Comparison of ENCODE assay signal across 7 cellular contexts in the genomic region with DNA sequence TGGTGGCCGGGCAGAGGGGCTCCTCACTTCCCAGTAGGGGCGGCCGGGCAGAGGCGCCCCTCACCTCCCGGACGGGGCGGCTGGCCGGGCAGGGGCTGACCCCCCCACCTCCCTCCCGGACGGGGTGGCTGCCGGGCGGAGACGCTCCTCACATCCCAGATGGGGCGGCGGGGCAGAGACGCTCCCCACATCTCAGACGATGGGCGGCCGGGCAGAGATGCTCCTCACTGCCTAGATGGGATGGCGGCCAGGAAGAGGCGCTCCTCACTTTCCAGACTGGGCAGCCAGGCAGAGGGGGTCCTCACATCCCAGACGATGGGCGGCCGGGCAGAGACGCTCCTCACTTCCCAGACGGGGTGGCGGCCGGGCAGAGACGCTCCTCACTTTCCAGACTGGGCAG. TPM values are rescaled to one million over a fixed set of nuclear protein-coding genes. Genes with fewer than 3 reads are reported as not detected.
A peak's percentile ranks its signal among the peaks of the same experiment; 100 is the strongest.
DNase-seq lines count a peak whose midpoint lies in the region; ATAC-seq, FAIRE-seq and TF ChIP-seq lines count a peak whose summit lies in the region.
"Not testable (repeated sequence)": the region's sequence is repeated elsewhere in the genome, so short reads cannot be mapped to it uniquely, and the experiment has no call there.

No MANE protein-coding gene starts in this region.

- H3K27ac Mint-ChIP-seq in Calu3 (ENCODE audit: unreplicated experiment); natural killer cell treated with Interleukin-12 subunit alpha and Interleukin-12 subunit beta and Interleukin-15 and Interleukin-18, amount 100 ng/mL, for 72 hours: not testable (repeated sequence)

- intact Hi-C loops in Calu3 (cut with micrococcal nuclease; ENCODE audit: unreplicated experiment); ascending aorta (cut with DNase I); kidney (cut with DNase I): not testable (repeated sequence)

- H3K4me2 ChIP-seq in A549 = peak overlapping the region; percentile 50

- H3K9me3 Mint-ChIP-seq in Calu3 (ENCODE audit: low read depth, unreplicated experiment); natural killer cell treated with Interleukin-12 subunit alpha and Interleukin-12 subunit beta and Interleukin-15 and Interleukin-18, amount 100 ng/mL, for 72 hours: not testable (repeated sequence)

- H3K4me1 ChIP-seq in A549 (peaks cover 42% of the 10 kb centered on the region), ascending aorta (peaks cover 4 to 48% of the 10 kb centered on the region in 2 donors), kidney (ENCODE audit: control insufficient read depth in 1 of 2, insufficient read depth in 1 of 2, low read depth in 1 of 2, low read length in 2 of 2) (peaks cover 6 to 25% of the 10 kb centered on the region in 2 donors), neutrophil (ENCODE audit: control insufficient read depth in 1 of 2, insufficient read depth in 1 of 2, low read depth in 1 of 2, low read length in 1 of 2) (peaks cover 64 to 73% of the 10 kb centered on the region in 2 experiments), thoracic aorta (ENCODE audit: control insufficient read depth in 1 of 2, low read depth in 2 of 2) (peaks cover 20 to 43% of the 10 kb centered on the region in 2 donors)

- peak overlapping the region; percentile 67 for H3K4me3 Mint-ChIP-seq in Calu3 (ENCODE audit: low read depth, unreplicated experiment)
- H3K4me3 Mint-ChIP-seq in natural killer cell treated with Interleukin-12 subunit alpha and Interleukin-12 subunit beta and Interleukin-15 and Interleukin-18, amount 100 ng/mL, for 72 hours = not testable (repeated sequence)

- H3K9me3 ChIP-seq in A549; ascending aorta; kidney (ENCODE audit: control insufficient read depth in 1 of 2, low read length in 2 of 2); neutrophil; thoracic aorta: not testable (repeated sequence)

- POLR2A ChIA-PET in A549 (lab: Yijun Ruan, JAX) = not testable (repeated sequence)

- not testable (repeated sequence) for BruUV-seq in Calu3 (replicated peaks; lab: Mats Ljungman, UMichigan)

- TF ChIP-seq POLR2A in A549 (IDR thresholded peaks at IDR 0.05; ENCODE audit: low read length) = not testable (repeated sequence)

- not testable (repeated sequence) for H3K27me3 ChIP-seq in ascending aorta; neutrophil; thoracic aorta (replicated peaks; ENCODE audit: insufficient read depth)

- not testable (repeated sequence) for TF ChIP-seq RAD21 in A549 (conservative IDR thresholded peaks at IDR 0.05 in 1 of 2, IDR thresholded peaks at IDR 0.05 in 1 of 2)

- DNase-seq in A549 (ENCODE audit: low read depth in 1 of 2, low spot score in 1 of 2); Calu3; ascending aorta (ENCODE audit: low spot score in 2 of 2); thoracic aorta (ENCODE audit: low spot score): not testable (repeated sequence)
- DNase-seq in kidney = peak; percentile 29
- peak; percentile 54 for DNase-seq in natural killer cell treated with Interleukin-12 subunit alpha and Interleukin-12 subunit beta and Interleukin-15 and Interleukin-18, amount 100 ng/mL, for 72 hours (ENCODE audit: low spot score)

- H3K4me1 Mint-ChIP-seq in Calu3 (ENCODE audit: low read depth, unreplicated experiment) = peaks cover 22% of the 10 kb centered on the region
- peaks cover 30 to 36% of the 10 kb centered on the region in 2 donors for H3K4me1 Mint-ChIP-seq in natural killer cell treated with Interleukin-12 subunit alpha and Interleukin-12 subunit beta and Interleukin-15 and Interleukin-18, amount 100 ng/mL, for 72 hours (ENCODE audit: low read depth in 2 of 2)

- not testable (repeated sequence) for ATAC-seq in A549; natural killer cell treated with Interleukin-12 subunit alpha and Interleukin-12 subunit beta and Interleukin-15 and Interleukin-18, amount 100 ng/mL, for 72 hours; thoracic aorta (ENCODE audit: insufficient number of reproducible peaks, low FRiP score, low read depth)

- H3K9ac ChIP-seq in kidney (ENCODE audit: low read length in 2 of 2) = not testable (repeated sequence)

- H3K4me3 ChIP-seq in A549 (peak overlapping the region; percentile 41), ascending aorta (peak overlapping the region in 1 of 2 donors; percentile 38), neutrophil (ENCODE audit: low read depth in 1 of 2, low read length in 1 of 2) (peak overlapping the region in 1 of 2 experiments; percentile 52), thoracic aorta (peak overlapping the region; percentile 62)
- not testable (repeated sequence) for H3K4me3 ChIP-seq in kidney (ENCODE audit: low read length in 2 of 2)

- not testable (repeated sequence) for TF ChIP-seq EP300 in A549 (IDR thresholded peaks at IDR 0.05)

- CTCF ChIA-PET in A549 (lab: Yijun Ruan, JAX) = interaction anchor here (1.9 to 12.6 kb wide), 2 partner anchors 11 to 195 kb away, joined by 10 to 123 read pairs; no protein-coding TSS in a partner anchor
- CTCF ChIA-PET in Calu3 (lab: Charles Lee) = not testable (repeated sequence)

- H3K36me3 ChIP-seq in ascending aorta; kidney (ENCODE audit: control insufficient read depth in 1 of 2, insufficient read depth in 2 of 2, low read length in 2 of 2); neutrophil; thoracic aorta: not testable (repeated sequence)

- peaks cover 88% of the 10 kb centered on the region for H3K36me3 Mint-ChIP-seq in Calu3 (ENCODE audit: insufficient read depth, unreplicated experiment)
- H3K36me3 Mint-ChIP-seq in natural killer cell treated with Interleukin-12 subunit alpha and Interleukin-12 subunit beta and Interleukin-15 and Interleukin-18, amount 100 ng/mL, for 72 hours = not testable (repeated sequence)

- FAIRE-seq in A549 (lab: Jason Lieb, UNC); kidney (lab: Jason Lieb, UNC): not testable (repeated sequence)

- not testable (repeated sequence) for H3K27me3 Mint-ChIP-seq in Calu3 (ENCODE audit: unreplicated experiment); natural killer cell treated with Interleukin-12 subunit alpha and Interleukin-12 subunit beta and Interleukin-15 and Interleukin-18, amount 100 ng/mL, for 72 hours

- TF ChIP-seq CTCF in A549 (IDR thresholded peaks at IDR 0.05); Calu3 (IDR thresholded peaks at IDR 0.05; ENCODE audit: unreplicated experiment); ascending aorta (IDR thresholded peaks at IDR 0.05); kidney (IDR thresholded peaks at IDR 0.05; ENCODE audit: borderline replicate concordance, extremely low read depth, insufficient read depth); neutrophil (IDR thresholded peaks at IDR 0.05); thoracic aorta (IDR thresholded peaks at IDR 0.05): not testable (repeated sequence)

- H3K27ac ChIP-seq in A549 (peak overlapping the region; percentile 60 to 83; a peak in 5 of 6 replicates), ascending aorta (peak overlapping the region; percentile 53 to 54), neutrophil (peak overlapping the region; percentile 87), thoracic aorta (peak overlapping the region in 1 of 2 donors; percentile 54)
- not testable (repeated sequence) for H3K27ac ChIP-seq in kidney (ENCODE audit: low read depth in 2 of 2, low read length in 2 of 2)

- 0% methylated on average over 1 of the region's 29 CpGs for WGBS in A549 (ENCODE audit: missing lambda C conversion rate)

RNA-seq across cellular contexts. Expression of a gene that starts 3.8 kb away (rescaled TPM):
- 139 and 151 TPM in 2 replicates for polyA plus RNA-seq in A549 (2011; rRNA removed)
- polyA plus RNA-seq in A549 (2012; cell fraction: cytosol; rRNA removed) = 236 and 256 TPM in 2 replicates
- polyA plus RNA-seq in A549 (2012; cell fraction: nucleus; rRNA removed) = 551 and 642 TPM in 2 replicates
- 200 to 232 TPM (median 220 TPM) in 3 replicates for polyA plus RNA-seq in A549 (2017; fragmentation: RNase III; extraction: RNeasy Plus Mini Kit Qiagen cat#74134 plus additional on column Dnase treatment)
- polyA minus RNA-seq in A549 (2011; rRNA and poly(A)+ RNA removed) = 127 and 177 TPM in 2 replicates
- 273 and 293 TPM in 2 replicates for total RNA-seq in Calu3 (2022)
- 68.0 TPM for total RNA-seq in ascending aorta
- total RNA-seq in kidney = 141 TPM
- polyA plus RNA-seq in kidney (ENCODE audit: insufficient read depth, low read depth, low replicate concordance) = 34.9 TPM
- total RNA-seq in natural killer cell treated with Interleukin-12 subunit alpha and Interleukin-12 subunit beta and Interleukin-15 and Interleukin-18, amount 100 ng/mL, for 72 hours = 100 to 1,000 TPM; 190 to 256 TPM
- total RNA-seq in thoracic aorta = 100 to 1,000 TPM; 151 to 311 TPM
